8 cellular contexts compared by ENCODE assay signal in genomic region chr9:95494416-95495371, GRCh38. TPM values are rescaled to one million over a fixed set of nuclear protein-coding genes. Genes with fewer than 3 reads are reported as not detected.
DNase-seq lines count a peak whose midpoint lies in the region; ATAC-seq and TF ChIP-seq lines count a peak whose summit lies in the region.

No MANE protein-coding gene starts in this region.

- H3K9me3 ChIP-seq in right atrium auricular region: no peaks in the 10 kb centered on the region

- ATAC-seq in left cardiac atrium (peak; percentile 26 to 63), HG03103 (IDR thresholded peaks at IDR 0.05; ENCODE audit: low read depth, unreplicated experiment) (peak; percentile 71)

- peaks cover 0 to 22% of the 10 kb centered on the region in 2 donors for H3K4me1 ChIP-seq in right atrium auricular region

- intact Hi-C loops in left cardiac atrium (cut with DNase I): no loop called here

- no peak overlapping the region for H3K4me3 ChIP-seq in right atrium auricular region

- DNase-seq in left cardiac atrium: peak; percentile 29
- no peak for DNase-seq in right atrium auricular region (ENCODE audit: low spot score)
- DNase-seq in NCI-H748 treated with DMSO at 0.1 percent for 48 hours (lab: John Stamatoyannopoulos, UW): peak; percentile 76
- peak; percentile 89 for DNase-seq in activated CD8-positive, alpha-beta memory T cell treated with anti-CD3 and anti-CD28 coated beads, Interleukin-2, amount 50 U/mL, for 48 hours
- peak; percentile 73 for DNase-seq in glomerular visceral epithelial cell (ENCODE audit: extremely low spot score)
- peak in 2 of 3 experiments; percentile 64 to 82 for DNase-seq in stimulated activated CD4-positive, alpha-beta T cell treated with anti-CD3 and anti-CD28 coated beads, TNF-alpha, amount 100 ng/mL, for 24 hours (ENCODE audit: low read depth in 3 of 3)
- DNase-seq in HUDEP-2 (lab: John Stamatoyannopoulos, UW; ENCODE audit: unreplicated experiment in 76 of 76): no peak

- H3K36me3 ChIP-seq in right atrium auricular region: no peaks in the 10 kb centered on the region

- H3K27ac ChIP-seq in right atrium auricular region: no peak overlapping the region

- H3K27me3 ChIP-seq in right atrium auricular region: no peaks in the 10 kb centered on the region

- no peak for TF ChIP-seq CTCF in right atrium auricular region (IDR thresholded peaks at IDR 0.05)

RNA-seq across cellular contexts. Expression of gene PTCH1, which starts 22.1 kb away (rescaled TPM):
- 1 to 10 TPM; 5.9 to 6.9 TPM for total RNA-seq in left cardiac atrium
- 1 to 10 TPM; 5.4 to 6.3 TPM for total RNA-seq in right atrium auricular region

Comparison
In these comparisons a context has a peak if more than half of its experiments do, and no peak if none do; other contexts are left out.
1. DNase-seq: peak in left cardiac atrium (single experiment), NCI-H748 treated with DMSO at 0.1 percent for 48 hours (single experiment), activated CD8-positive, alpha-beta memory T cell treated with anti-CD3 and anti-CD28 coated beads, Interleukin-2, amount 50 U/mL, for 48 hours (single experiment), glomerular visceral epithelial cell (single experiment) and stimulated activated CD4-positive, alpha-beta T cell treated with anti-CD3 and anti-CD28 coated beads, TNF-alpha, amount 100 ng/mL, for 24 hours (2 of 3); none in right atrium auricular region (single experiment) and HUDEP-2 (0 of 76).